28 cellular contexts compared by ENCODE assay signal in genomic region chr10:43923328-43923727, GRCh38.
"Had no signal": no experiment of that assay in that cellular context is flagged by ENCODE, and none has a peak within 500 bp of the region (broad histone marks: within the 10 kb centered on the region; RNA-seq: fewer than 3 reads in every experiment).

No MANE protein-coding gene starts in this region.

- H3K4me2 ChIP-seq: PC-9 had no signal

- ATAC-seq: K562 had no signal

- H2AFZ ChIP-seq: PC-9 had no signal

- H3K4me3 ChIP-seq: ascending aorta, breast epithelium, K562, MG63, PC-9 had no signal

- H3K36me3 ChIP-seq: ascending aorta, breast epithelium, MG63, WERI-Rb-1 had no signal

- H3K9me3 ChIP-seq: ascending aorta, breast epithelium, MG63 had no signal

- H3K27me3 ChIP-seq: ascending aorta, breast epithelium, MG63 had no signal

- H3K27ac ChIP-seq: ascending aorta, breast epithelium, PC-9, WERI-Rb-1 had no signal

- DNase-seq: activated CD4-positive, alpha-beta memory T cell treated with anti-CD3 and anti-CD28 coated beads, Interleukin-2, amount 10 ng/mL, durations not matched to agents 7 days and 5 days; activated CD4-positive, alpha-beta T cell treated with anti-CD3 and anti-CD28 coated beads for 1 hour; activated CD4-positive, alpha-beta T cell treated with anti-CD3 and anti-CD28 coated beads for 48 hours; activated CD4-positive, CD25-positive, alpha-beta regulatory T cell; activated gamma-delta T cell; activated naive CD4-positive, alpha-beta T cell treated with Interleukin-2 at 50 U/mL for 16 hours; activated naive CD8-positive, alpha-beta T cell treated with anti-CD3 and anti-CD28 coated beads, Interleukin-2, amount 10 ng/mL, durations not matched to agents 7 days and 5 days; activated T-cell treated with anti-CD3 and anti-CD28 coated beads, Interleukin-2, amount 50 U/mL, for 24 hours; amygdala; Kasumi-1; MG63; NCI-H1048; NCI-H1105 treated with DMSO at 0.1 percent for 48 hours; NCI-H1436 treated with DMSO at 0.1 percent for 48 hours; NCI-H1694 treated with DMSO at 0.1 percent for 48 hours; NCI-H2029; NCI-H345; NCI-H524 treated with DMSO at 0.1 percent for 48 hours; PC-9; Right ventricle myocardium superior; SW 1271; T-helper 1 cell; T-helper 2 cell; T-helper 9 cell; WERI-Rb-1 had no signal

- H3K4me1 ChIP-seq: ascending aorta, breast epithelium had no signal
